In genomic region chr16:50448522-50448921, GRCh38 we compare ENCODE assay signal across 1 cellular context.
TF ChIP-seq lines count a peak whose summit lies in the region.

No MANE protein-coding gene starts in this region.

TF ChIP-seq in H1, 55 proteins besides CTCF, POLR2A, EP300 and RAD21 (continued from another document):
- TF ChIP-seq NANOG (IDR thresholded peaks at IDR 0.05; ENCODE audit: insufficient read depth, low read depth, low read length, poor library complexity, severe bottlenecking) (no peak), TAF7 (optimal IDR thresholded peaks at IDR 0.05; ENCODE audit: borderline replicate concordance, low read depth, low read length) (no peak), CBX5 (IDR thresholded peaks at IDR 0.05; ENCODE audit: low read depth, low read length) (no peak), CHD7 (IDR thresholded peaks at IDR 0.05; ENCODE audit: insufficient replicate concordance, low read length) (no peak), BRCA1 (IDR thresholded peaks at IDR 0.05; ENCODE audit: low read depth, low read length) (no peak), SIN3A (conservative IDR thresholded peaks at IDR 0.05 in 1 of 2, IDR thresholded peaks at IDR 0.05 in 1 of 2; ENCODE audit: low read depth in 1 of 2, low read length in 2 of 2) (no peak), SAP30 (IDR thresholded peaks at IDR 0.05; ENCODE audit: insufficient read depth, insufficient replicate concordance, low read length) (no peak), GTF2F1 (IDR thresholded peaks at IDR 0.05; ENCODE audit: borderline replicate concordance, low read depth, low read length) (no peak), NRF1 (IDR thresholded peaks at IDR 0.05; ENCODE audit: low read depth, low read length) (no peak)
